In the genomic region with DNA sequence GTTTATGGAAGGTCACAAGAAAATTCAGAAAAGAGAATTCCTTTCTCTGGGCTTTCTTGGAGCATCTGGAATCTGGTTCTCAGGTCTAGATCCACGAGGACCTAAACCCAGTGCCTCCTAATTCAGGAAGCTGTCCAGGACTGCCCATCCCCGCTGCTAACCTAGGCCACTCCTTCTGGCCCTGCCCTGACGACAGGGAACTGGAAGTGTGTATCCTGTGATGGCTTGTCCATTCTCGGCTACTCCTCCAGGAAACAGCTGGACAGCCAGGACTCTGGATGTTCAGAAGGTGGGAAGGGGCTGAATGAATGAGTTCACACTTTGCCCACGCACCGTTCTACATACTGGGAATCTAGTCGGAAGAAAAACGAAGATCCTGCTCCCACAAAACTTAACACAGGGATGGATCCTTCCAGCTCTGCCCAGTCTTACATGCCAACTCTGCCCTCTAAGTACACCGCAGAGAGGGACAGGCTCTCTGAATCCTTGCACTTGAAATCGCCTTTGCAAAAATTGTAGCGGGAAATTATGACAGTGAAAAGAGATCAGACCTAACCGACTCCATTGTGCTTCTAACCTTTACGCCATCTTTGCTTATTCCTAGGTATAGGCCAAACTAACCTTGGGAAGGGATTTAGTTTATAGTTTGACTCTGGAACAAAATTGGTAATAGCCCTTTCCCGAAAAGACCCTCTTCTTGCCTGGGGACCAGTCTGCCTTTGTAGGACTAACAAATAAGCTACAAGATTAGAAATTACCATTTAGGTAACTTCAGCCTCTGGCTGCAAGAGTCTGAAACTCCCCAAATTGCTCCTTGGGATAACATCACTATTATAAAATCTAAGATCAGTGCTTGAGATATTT, we compare ENCODE assay signal across 11 cellular contexts. TPM values are rescaled to one million over a fixed set of nuclear protein-coding genes. Genes with fewer than 3 reads are reported as not detected.
A peak's percentile ranks its signal among the peaks of the same experiment; 100 is the strongest.
DNase-seq lines count a peak whose midpoint lies in the region; ATAC-seq, FAIRE-seq and TF ChIP-seq lines count a peak whose summit lies in the region.
"Had no signal": no experiment of that assay in that cellular context is flagged by ENCODE, and none has a peak within 500 bp of the region (broad histone marks: within the 10 kb centered on the region; RNA-seq: fewer than 3 reads in every experiment).

No MANE protein-coding gene starts in this region.

- H3K4me1 ChIP-seq in A673 (ENCODE audit: insufficient read depth, low read length, poor library complexity, severe bottlenecking): peaks cover 11% of the 10 kb centered on the region
- peaks cover 37% of the 10 kb centered on the region for H3K4me1 ChIP-seq in GM12878 (ENCODE audit: control insufficient read depth, insufficient read depth, low read length)
- H3K4me1 ChIP-seq in mucosa of descending colon (ENCODE audit: low read depth): peaks cover 53% of the 10 kb centered on the region

- peak overlapping the region; percentile 92 for H3K27ac ChIP-seq in A673 (ENCODE audit: low read depth, low read length, poor library complexity, severe bottlenecking)
- H3K27ac ChIP-seq in HL-60 (replicated peaks): peak overlapping the region; percentile 92
- no peak overlapping the region; the same call in 1 of the 2 replicates for H3K27ac ChIP-seq in GM12878 (ENCODE audit: control insufficient read depth, insufficient read depth)

- RAD21 ChIA-PET in GM12878 (lab: Charles Lee; ENCODE audit: unreplicated experiment): interaction anchor here (1.2 to 6.0 kb wide), 4 partner anchors 16 to 41 kb away, joined by 5 to 167 read pairs (median 22); partner anchors contain the start of gene JUND

- no peak for DNase-seq in A673 (ENCODE audit: low spot score)
- DNase-seq in HL-60 (ENCODE audit: low read depth in 1 of 2, low spot score in 1 of 2): no peak
- DNase-seq in GM12878 (ENCODE audit: low read depth, low spot score): no peak
- DNase-seq in mucosa of descending colon: peak; percentile 85 to 87 (median 87)
- no peak for DNase-seq in LoVo (ENCODE audit: low spot score)
- DNase-seq in anterior cingulate cortex (lab: John Stamatoyannopoulos, UW): no peak
- DNase-seq in NOMO-1 treated with DMSO at 0.1 percent for 48 hours (lab: John Stamatoyannopoulos, UW; ENCODE audit: unreplicated experiment): no peak
- DNase-seq: activated CD8-positive, alpha-beta memory T cell treated with anti-CD3 and anti-CD28 coated beads for 24 hours; NCI-H1930; stimulated activated CD4-positive, alpha-beta T cell treated with anti-CD3 and anti-CD28 coated beads, Interleukin-4, amount 100 ng/mL, for 1 hour had no signal

- in situ Hi-C loops in GM12878 (cut with MboI): loop anchor here (5.0 kb wide), 1 partner anchor 44 kb away; no protein-coding TSS in a partner anchor

- no peak for TF ChIP-seq POLR2A in GM12878 (IDR thresholded peaks at IDR 0.05; ENCODE audit: low read depth, low read length)

- TF ChIP-seq RAD21 in GM12878 (IDR thresholded peaks at IDR 0.05; ENCODE audit: insufficient read depth, low read depth, low read length): no peak

- H3K79me2 ChIP-seq in GM12878 (ENCODE audit: control insufficient read depth, insufficient read depth, low read length): peaks cover 45% of the 10 kb centered on the region

- H4K20me1 ChIP-seq in GM12878 (ENCODE audit: control insufficient read depth, insufficient read depth): no peaks in the 10 kb centered on the region

- TF ChIP-seq CTCF in A673 (conservative IDR thresholded peaks at IDR 0.05; ENCODE audit: low read depth, low read length) (no peak), HL-60 (IDR thresholded peaks at IDR 0.05; ENCODE audit: insufficient read depth, low read length) (no peak), GM12878 (IDR thresholded peaks at IDR 0.05 in 2 of 3, conservative IDR thresholded peaks at IDR 0.05 in 1 of 3; ENCODE audit: control insufficient read depth in 2 of 3, extremely low read depth in 1 of 3, insufficient read depth in 1 of 3, low read depth in 3 of 3, low read length in 3 of 3) (no peak), mucosa of descending colon (IDR thresholded peaks at IDR 0.05) (no peak)

- SMC1A ChIA-PET in GM12878 (lab: Charles Lee; ENCODE audit: uncharacterized antibody, unreplicated experiment): interaction anchor here (0.9 to 3.8 kb wide), 8 partner anchors 8 to 116 kb away, joined by 3 to 84 read pairs (median 4); partner anchors contain the start of gene JUND

- H3K9ac ChIP-seq in GM12878 (ENCODE audit: control insufficient read depth, insufficient read depth, low read length): peak overlapping the region; percentile 75; the same call in 1 of the 2 replicates

- H3K36me3 ChIP-seq in A673 (ENCODE audit: insufficient read depth, low read length, poor library complexity, severe bottlenecking) (no peaks in the 10 kb centered on the region), GM12878 (ENCODE audit: control insufficient read depth in 2 of 2, insufficient read depth in 2 of 2, low read length in 1 of 2) (peaks cover 2 to 3% of the 10 kb centered on the region in 2 experiments; a peak in 3 of 4 replicates), mucosa of descending colon (ENCODE audit: low read depth) (no peaks in the 10 kb centered on the region)

- no peaks in the 10 kb centered on the region for H3K9me3 ChIP-seq in A673 (ENCODE audit: low read depth, low read length, poor library complexity, severe bottlenecking)
- H3K9me3 ChIP-seq in GM12878 (replicated peaks; ENCODE audit: control insufficient read depth, insufficient read depth, low read length): no peaks in the 10 kb centered on the region; the same call in 2 of the 3 replicates
- no peaks in the 10 kb centered on the region for H3K9me3 ChIP-seq in mucosa of descending colon

- H2AFZ ChIP-seq in GM12878 (ENCODE audit: control insufficient read depth, low read depth, low read length): no peak overlapping the region

- H3K27me3 ChIP-seq in A673 (replicated peaks; ENCODE audit: insufficient read depth, low read depth, low read length, poor library complexity) (no peaks in the 10 kb centered on the region), HL-60 (ENCODE audit: insufficient read depth, poor library complexity, severe bottlenecking) (no peaks in the 10 kb centered on the region), GM12878 (replicated peaks in 1 of 2; ENCODE audit: control insufficient read depth in 2 of 2, insufficient read depth in 2 of 2, low read length in 1 of 2) (no peaks in the 10 kb centered on the region)

- ATAC-seq in GM12878: no peak
- ATAC-seq in mucosa of descending colon: peak; percentile 55
- no peak for ATAC-seq in HG03571 (IDR thresholded peaks at IDR 0.05; ENCODE audit: unreplicated experiment)

- TF ChIP-seq EP300 in GM12878 (IDR thresholded peaks at IDR 0.05; ENCODE audit: borderline replicate concordance in 1 of 2, control insufficient read depth in 1 of 2, low read depth in 2 of 2, low read length in 2 of 2): no peak

- BruUV-seq in A673 (replicated peaks; lab: Mats Ljungman, UMichigan) (no TSS peak), GM12878 (replicated peaks; lab: Mats Ljungman, UMichigan) (no TSS peak)

- WGBS in GM12878 (ENCODE audit: insufficient coverage, insufficient replicate concordance, low lambda C conversion rate, missing lambda C conversion rate): 86% methylated on average over 13 of the region's 14 CpGs

- intact Hi-C loops in A673 (cut with micrococcal nuclease; ENCODE audit: unreplicated experiment) (loop anchor here (5.0 kb wide), 2 partner anchors 119 to 169 kb away; partner anchors contain the start of genes PIK3R2 and RAB3A), GM12878 (cut with micrococcal nuclease; ENCODE audit: unreplicated experiment) (no loop called here), mucosa of descending colon (cut with DNase I, micrococcal nuclease) (loop anchor here (5.0 kb wide), 2 partner anchors 39 to 44 kb away; partner anchors contain the start of gene JUND (in 1 of the 2))

- peak overlapping the region; percentile 70 for H3K4me3 ChIP-seq in A673 (ENCODE audit: low read depth, low read length, poor library complexity, severe bottlenecking)
- no peak overlapping the region; the same call in 1 of the 2 replicates for H3K4me3 ChIP-seq in HL-60 (replicated peaks; ENCODE audit: insufficient read depth, low read length)
- H3K4me3 ChIP-seq in GM12878: peak overlapping the region; percentile 86
- no peak overlapping the region for H3K4me3 ChIP-seq in mucosa of descending colon

- POLR2A ChIA-PET in A673 (lab: Charles Lee; ENCODE audit: low non-redundant PET) (interaction anchor here (2.5 kb wide), 1 partner anchor 40 kb away, joined by 27 read pairs; the partner anchor contains the start of gene JUND), GM12878 (lab: Charles Lee) (interaction anchor here (0.9 to 4.0 kb wide), 7 partner anchors 17 to 117 kb away, joined by 3 to 179 read pairs (median 13); partner anchors contain the start of genes JUND and RAB3A)

- FAIRE-seq in GM12878 (lab: Jason Lieb, UNC): peak; percentile 44

- H3K4me2 ChIP-seq in GM12878 (ENCODE audit: control insufficient read depth, insufficient read depth): peak overlapping the region; percentile 32

- CTCF ChIA-PET in A673 (lab: Charles Lee) (interaction anchor here (0.5 to 2.5 kb wide), 4 partner anchors 15 to 45 kb away, joined by 4 to 74 read pairs (median 6); no protein-coding TSS in a partner anchor), GM12878 (lab: Yijun Ruan, JAX) (interaction anchor here (0.6 to 3.8 kb wide), 12 partner anchors 8 to 162 kb away, joined by 3 to 178 read pairs (median 4); partner anchors contain the start of gene JUND)

RNA-seq across cellular contexts. Expression of gene LSM4, which starts 1.8 kb away (rescaled TPM):
- total RNA-seq in A673 (2021) (252 and 262 TPM in 2 replicates), GM12878 (2014; rRNA removed) (430 and 457 TPM in 2 replicates), GM12878 (2014; rRNA removed; fragmentation: Illumina TruSeq; extraction: Trizol) (163 and 186 TPM in 2 replicates), GM12878 (2021) (248 and 251 TPM in 2 replicates), mucosa of descending colon (100 to 1,000 TPM in 2 of 3 donors, 10 to 100 TPM in 1; 86.3 to 158 (median 124) TPM)
- 19.7 and 29.3 TPM in 2 replicates for total RNA-seq in GM12878 (2013; cell fraction: nucleolus; rRNA removed)
- 28.1 TPM for polyA plus RNA-seq in GM12878 (2011; ENCODE audit: low read depth)
- polyA plus RNA-seq in GM12878 (2011; rRNA removed) (95.6 and 140 TPM in 2 replicates), GM12878 (2014; fragmentation: Illumina TruSeq; extraction: Trizol) (59.2 and 86.6 TPM in 2 replicates), GM12878 (2014; fragmentation: Nextera tagmentation; extraction: Ambion mirVana) (10 to 100 TPM; 12.6 to 38.2 TPM), GM12878 (2014; rRNA removed) (439 and 477 TPM in 2 replicates), GM12878 (2016; fragmentation: Nextera tagmentation; extraction: Ambion mirVana) (100 to 1,000 TPM; 628 to 652 TPM)
- 186 and 318 TPM in 2 replicates for polyA plus RNA-seq in GM12878 (2011; cell fraction: cytosol; rRNA removed)
- 124 and 152 TPM in 2 replicates for polyA plus RNA-seq in GM12878 (2011; cell fraction: nucleus; rRNA removed)
- 117 and 128 TPM in 2 replicates for polyA plus RNA-seq in GM12878 (2012)
- 21.9 and 42.9 TPM in 2 replicates for polyA minus RNA-seq in GM12878 (2011; rRNA and poly(A)+ RNA removed)
- polyA minus RNA-seq in GM12878 (2011; cell fraction: cytosol; rRNA and poly(A)+ RNA removed): 25.9 and 27.1 TPM in 2 replicates
- polyA minus RNA-seq in GM12878 (2011; cell fraction: nucleus; rRNA and poly(A)+ RNA removed): 19.8 and 31.0 TPM in 2 replicates

RNA-seq across cellular contexts. Expression of gene PGPEP1, which starts 19.3 kb away (rescaled TPM):
- total RNA-seq in A673 (2021): 15.8 and 23.0 TPM in 2 replicates
- total RNA-seq in GM12878 (2013; cell fraction: nucleolus; rRNA removed): 50.5 and 53.8 TPM in 2 replicates
- 14.6 and 15.5 TPM in 2 replicates for total RNA-seq in GM12878 (2014; rRNA removed)
- 22.8 and 25.1 TPM in 2 replicates for total RNA-seq in GM12878 (2014; rRNA removed; fragmentation: Illumina TruSeq; extraction: Trizol)
- total RNA-seq in GM12878 (2021): 37.9 and 39.4 TPM in 2 replicates
- polyA plus RNA-seq in GM12878 (2011; ENCODE audit: low read depth): 15.9 TPM
- 21.4 and 33.7 TPM in 2 replicates for polyA plus RNA-seq in GM12878 (2011; rRNA removed)
- 31.7 and 40.5 TPM in 2 replicates for polyA plus RNA-seq in GM12878 (2011; cell fraction: cytosol; rRNA removed)
- 39.9 and 44.3 TPM in 2 replicates for polyA plus RNA-seq in GM12878 (2011; cell fraction: nucleus; rRNA removed)
- 21.5 and 32.3 TPM in 2 replicates for polyA plus RNA-seq in GM12878 (2012)
- 11.3 and 14.4 TPM in 2 replicates for polyA plus RNA-seq in GM12878 (2014; fragmentation: Illumina TruSeq; extraction: Trizol)
- polyA plus RNA-seq in GM12878 (2014; fragmentation: Nextera tagmentation; extraction: Ambion mirVana): 10 to 100 TPM; 13.8 to 13.9 TPM
- 18.2 and 20.7 TPM in 2 replicates for polyA plus RNA-seq in GM12878 (2014; rRNA removed)
- 10 to 100 TPM; 15.9 to 20.5 TPM for polyA plus RNA-seq in GM12878 (2016; fragmentation: Nextera tagmentation; extraction: Ambion mirVana)
- 61.1 and 73.8 TPM in 2 replicates for polyA minus RNA-seq in GM12878 (2011; rRNA and poly(A)+ RNA removed)
- polyA minus RNA-seq in GM12878 (2011; cell fraction: cytosol; rRNA and poly(A)+ RNA removed): 14.3 and 17.2 TPM in 2 replicates
- 14.3 and 22.0 TPM in 2 replicates for polyA minus RNA-seq in GM12878 (2011; cell fraction: nucleus; rRNA and poly(A)+ RNA removed)
- total RNA-seq in mucosa of descending colon: 10 to 100 TPM; 77.1 to 97.4 (median 91.5) TPM

RNA-seq across cellular contexts. Expression of gene JUND, which starts 39.7 kb away (rescaled TPM):
- total RNA-seq in A673 (2021): 128 and 136 TPM in 2 replicates
- 50.9 and 51.1 TPM in 2 replicates for total RNA-seq in GM12878 (2013; cell fraction: nucleolus; rRNA removed)
- total RNA-seq in GM12878 (2014; rRNA removed): 91.3 and 116 TPM in 2 replicates
- 16.9 and 19.1 TPM in 2 replicates for total RNA-seq in GM12878 (2014; rRNA removed; fragmentation: Illumina TruSeq; extraction: Trizol)
- 164 and 176 TPM in 2 replicates for total RNA-seq in GM12878 (2021)
- polyA plus RNA-seq in GM12878 (2011; ENCODE audit: low read depth): 5.4 TPM
- polyA plus RNA-seq in GM12878 (2011; rRNA removed): 9.2 and 18.6 TPM in 2 replicates
- polyA plus RNA-seq in GM12878 (2011; cell fraction: cytosol; rRNA removed): 36.2 and 90.3 TPM in 2 replicates
- polyA plus RNA-seq in GM12878 (2011; cell fraction: nucleus; rRNA removed): 64.3 and 75.7 TPM in 2 replicates
- polyA plus RNA-seq in GM12878 (2012): 68.6 and 81.1 TPM in 2 replicates
- 20.3 and 26.8 TPM in 2 replicates for polyA plus RNA-seq in GM12878 (2014; fragmentation: Illumina TruSeq; extraction: Trizol)
- polyA plus RNA-seq in GM12878 (2014; fragmentation: Nextera tagmentation; extraction: Ambion mirVana): 10 to 100 TPM; 11.2 to 16.0 TPM
- 148 and 166 TPM in 2 replicates for polyA plus RNA-seq in GM12878 (2014; rRNA removed)
- polyA plus RNA-seq in GM12878 (2016; fragmentation: Nextera tagmentation; extraction: Ambion mirVana): 1 to 10 TPM; 7.4 to 9.1 TPM
- 22.5 and 61.2 TPM in 2 replicates for polyA minus RNA-seq in GM12878 (2011; rRNA and poly(A)+ RNA removed)
- 55.2 and 60.1 TPM in 2 replicates for polyA minus RNA-seq in GM12878 (2011; cell fraction: cytosol; rRNA and poly(A)+ RNA removed)
- polyA minus RNA-seq in GM12878 (2011; cell fraction: nucleus; rRNA and poly(A)+ RNA removed): 70.8 and 116 TPM in 2 replicates
- total RNA-seq in mucosa of descending colon: 100 to 1,000 TPM; 267 to 328 (median 295) TPM

RNA-seq across cellular contexts. Expression of gene IQCN, which starts 46.8 kb away (rescaled TPM):
- 10.2 and 12.0 TPM in 2 replicates for total RNA-seq in A673 (2021)
- total RNA-seq in GM12878 (2013; cell fraction: nucleolus; rRNA removed): 0.27 and 0.29 TPM in 2 replicates
- 0.23 and 0.27 TPM in 2 replicates for total RNA-seq in GM12878 (2014; rRNA removed)
- total RNA-seq in GM12878 (2014; rRNA removed; fragmentation: Illumina TruSeq; extraction: Trizol): 0.27 and 0.28 TPM in 2 replicates
- 0.54 and 0.64 TPM in 2 replicates for total RNA-seq in GM12878 (2021)
- polyA plus RNA-seq in GM12878 (2011; ENCODE audit: low read depth): 0.73 TPM
- 0.01 TPM in 1 of 2 replicates, not detected in the other for polyA plus RNA-seq in GM12878 (2011; rRNA removed)
- polyA plus RNA-seq in GM12878 (2011; cell fraction: cytosol; rRNA removed): under 0.01 and 0.02 TPM in 2 replicates
- 0.19 and 0.22 TPM in 2 replicates for polyA plus RNA-seq in GM12878 (2011; cell fraction: nucleus; rRNA removed)
- polyA plus RNA-seq in GM12878 (2012): 0.67 and 0.68 TPM in 2 replicates
- 0.08 and 0.19 TPM in 2 replicates for polyA plus RNA-seq in GM12878 (2014; fragmentation: Illumina TruSeq; extraction: Trizol)
- not detected for polyA plus RNA-seq in GM12878 (2014; fragmentation: Nextera tagmentation; extraction: Ambion mirVana)
- polyA plus RNA-seq in GM12878 (2014; rRNA removed): 0.45 and 0.72 TPM in 2 replicates
- under 1 TPM in 1 of 2 experiments, not detected in 1; 0.07 TPM for polyA plus RNA-seq in GM12878 (2016; fragmentation: Nextera tagmentation; extraction: Ambion mirVana)
- 0.05 and 0.07 TPM in 2 replicates for polyA minus RNA-seq in GM12878 (2011; rRNA and poly(A)+ RNA removed)
- polyA minus RNA-seq in GM12878 (2011; cell fraction: cytosol; rRNA and poly(A)+ RNA removed): not detected in 2 replicates
- 0.12 and 0.38 TPM in 2 replicates for polyA minus RNA-seq in GM12878 (2011; cell fraction: nucleus; rRNA and poly(A)+ RNA removed)
- 10 to 100 TPM in 1 of 3 donors, 1 to 10 TPM in 2; 4.4 to 10.6 (median 8.0) TPM for total RNA-seq in mucosa of descending colon

Comparison
In these comparisons a context has a peak if more than half of its experiments do, and no peak if none do; other contexts are left out.
1. DNase-seq: peak in mucosa of descending colon (3 of 3); none in A673 (single experiment), HL-60 (0 of 2), GM12878 (single experiment), LoVo (single experiment), anterior cingulate cortex (0 of 58) and NOMO-1 treated with DMSO at 0.1 percent for 48 hours (single experiment).
2. H3K4me3 ChIP-seq: peak in A673 (single experiment) and GM12878 (single experiment); none in HL-60 (single experiment) and mucosa of descending colon (single experiment).